Comparison of ENCODE assay signal across 17 cellular contexts in genomic region chr5:32168460-32169033, GRCh38. TPM values are rescaled to one million over a fixed set of nuclear protein-coding genes. Genes with fewer than 3 reads are reported as not detected.
DNase-seq lines count a peak whose midpoint lies in the region; TF ChIP-seq lines count a peak whose summit lies in the region.
"Had no signal": no experiment of that assay in that cellular context is flagged by ENCODE, and none has a peak within 500 bp of the region (broad histone marks: within the 10 kb centered on the region; RNA-seq: fewer than 3 reads in every experiment).

No MANE protein-coding gene starts in this region.

- 62 to 74% methylated on average over 9 of the region's 9 CpGs for WGBS in testis, 2 donors

- no peaks in the 10 kb centered on the region for H3K9me3 Mint-ChIP-seq in immature natural killer cell
- H3K9me3 Mint-ChIP-seq: memory B cell had no signal

- H3K27me3 ChIP-seq in testis, result no peaks in the 10 kb centered on the region
- H3K27me3 ChIP-seq: dorsolateral prefrontal cortex, Peyer's patch had no signal

- no peaks in the 10 kb centered on the region for H3K36me3 ChIP-seq in testis (ENCODE audit: low read depth, missing control alignments)

- no peaks in the 10 kb centered on the region for H3K9me3 ChIP-seq in testis
- H3K9me3 ChIP-seq: Peyer's patch had no signal

- no peak overlapping the region for H3K4me3 ChIP-seq in testis
- H3K4me3 ChIP-seq: Peyer's patch had no signal

- TF ChIP-seq CTCF in testis (IDR thresholded peaks at IDR 0.05), result no peak

- H3K36me3 Mint-ChIP-seq in immature natural killer cell, result peaks cover 8 to 24% (median 22%) of the 10 kb centered on the region in 3 donors

- H3K27ac ChIP-seq in testis, result peak overlapping the region; percentile 45 to 73

- peaks cover 47% of the 10 kb centered on the region for H3K4me1 ChIP-seq in testis

- no peak for TF ChIP-seq POLR2A in testis (IDR thresholded peaks at IDR 0.05)

- intact Hi-C loops in testis (cut with DNase I; ENCODE audit: low total_unique reads), result no loop called here

- H3K4me3 Mint-ChIP-seq in immature natural killer cell, result no peak overlapping the region
- H3K4me3 Mint-ChIP-seq: memory B cell had no signal

- DNase-seq in activated CD8-positive, alpha-beta memory T cell treated with anti-CD3 and anti-CD28 coated beads for 24 hours, result peak; percentile 19
- DNase-seq in activated CD8-positive, alpha-beta memory T cell treated with anti-CD3 and anti-CD28 coated beads, Interleukin-2, amount 50 U/mL, for 48 hours, result no peak
- DNase-seq in cerebellum (ENCODE audit: low spot score) (peak; percentile 19), immature natural killer cell (no peak), testis (peak; percentile 22), RPMI8226 (no peak), DMS114 treated with DMSO at 0.1 percent for 48 hours (lab: John Stamatoyannopoulos, UW; ENCODE audit: unreplicated experiment) (no peak), inferior parietal cortex (ENCODE audit: extremely low spot score) (no peak)
- DNase-seq: activated CD4-positive, CD25-positive, alpha-beta regulatory T cell treated with anti-CD3 and anti-CD28 coated beads, Interleukin-2, amount 50 U/mL, for 72 hours; dorsolateral prefrontal cortex; NCI-H1930; NCI-H526 treated with DMSO at 0.1 percent for 48 hours; occipital lobe; Peyer's patch; stimulated activated CD4-positive, alpha-beta T cell treated with anti-CD3 and anti-CD28 coated beads, Interleukin-15, amount 100 ng/mL, for 24 hours; T-helper 1 cell had no signal

- peaks cover 62 to 78% of the 10 kb centered on the region in 2 donors for H3K4me1 Mint-ChIP-seq in immature natural killer cell

- H3K27me3 Mint-ChIP-seq in immature natural killer cell (ENCODE audit: low read depth in 3 of 3), result peaks cover 3 to 14% (median 10%) of the 10 kb centered on the region in 3 donors
- H3K27me3 Mint-ChIP-seq: memory B cell had no signal

- peak overlapping the region; percentile 11 to 68 (median 61) for H3K27ac Mint-ChIP-seq in immature natural killer cell
- H3K27ac Mint-ChIP-seq: memory B cell had no signal

RNA-seq across cellular contexts. Expression of gene GOLPH3, which starts 5.6 kb away (rescaled TPM):
- total RNA-seq in cerebellum, result 45.9 TPM
- polyA plus RNA-seq in immature natural killer cell, result 100 to 1,000 TPM; 109 to 128 (median 125) TPM
- 100 to 1,000 TPM in 1 of 2 donors, 10 to 100 TPM in 1; 88.7 to 102 TPM for total RNA-seq in testis
- 54.2 TPM for polyA plus RNA-seq in testis (ENCODE audit: insufficient read depth, low read depth, low replicate concordance)

Comparison
In these comparisons a context has a peak if more than half of its experiments do, and no peak if none do; other contexts are left out.
1. DNase-seq: peak in activated CD8-positive, alpha-beta memory T cell treated with anti-CD3 and anti-CD28 coated beads for 24 hours (single experiment), cerebellum (single experiment) and testis (single experiment); none in activated CD8-positive, alpha-beta memory T cell treated with anti-CD3 and anti-CD28 coated beads, Interleukin-2, amount 50 U/mL, for 48 hours (single experiment), immature natural killer cell (0 of 3), RPMI8226 (single experiment), DMS114 treated with DMSO at 0.1 percent for 48 hours (single experiment) and inferior parietal cortex (single experiment).